Comparison of ENCODE assay signal across 5 cellular contexts in genomic region chr2:110269674-110270073, GRCh38. TPM values are rescaled to one million over a fixed set of nuclear protein-coding genes. Genes with fewer than 3 reads are reported as not detected.
DNase-seq lines count a peak whose midpoint lies in the region; ATAC-seq lines count a peak whose summit lies in the region.
"Not testable (repeated sequence)": the region's sequence is repeated elsewhere in the genome, so short reads cannot be mapped to it uniquely, and the experiment has no call there.

No MANE protein-coding gene starts in this region.

- H3K4me1 Mint-ChIP-seq in activated CD4-positive, alpha-beta T cell treated with anti-CD3 and anti-CD28 coated beads, Interleukin-2, amount 10 ng/mL, durations not matched to agents 24 days and 14 days; stimulated activated naive B cell treated with anti-CD40 and anti-IgM and Interleukin-4, amounts not matched to agents 10 μg/mL and 1 μg/mL and 100 μg/mL, for 72 hours: not testable (repeated sequence)

- not testable (repeated sequence) for H3K9me3 Mint-ChIP-seq in activated CD4-positive, alpha-beta T cell treated with anti-CD3 and anti-CD28 coated beads, Interleukin-2, amount 10 ng/mL, durations not matched to agents 24 days and 14 days; stimulated activated naive B cell treated with anti-CD40 and anti-IgM and Interleukin-4, amounts not matched to agents 10 μg/mL and 1 μg/mL and 100 μg/mL, for 72 hours

- not testable (repeated sequence) for H3K36me3 Mint-ChIP-seq in activated CD4-positive, alpha-beta T cell treated with anti-CD3 and anti-CD28 coated beads, Interleukin-2, amount 10 ng/mL, durations not matched to agents 24 days and 14 days (ENCODE audit: low read depth); stimulated activated naive B cell treated with anti-CD40 and anti-IgM and Interleukin-4, amounts not matched to agents 10 μg/mL and 1 μg/mL and 100 μg/mL, for 72 hours

- intact Hi-C loops in activated CD4-positive, alpha-beta T cell treated with anti-CD3 and anti-CD28 coated beads, Interleukin-2, amount 10 ng/mL, durations not matched to agents 24 days and 14 days (cut with micrococcal nuclease) = not testable (repeated sequence)

- ATAC-seq in GM19351 (IDR thresholded peaks at IDR 0.05; ENCODE audit: unreplicated experiment) = peak; percentile 49
- peak; percentile 65 for ATAC-seq in GM19395 (IDR thresholded peaks at IDR 0.05; ENCODE audit: unreplicated experiment)
- peak; percentile 72 to 75 for ATAC-seq in stimulated activated naive B cell treated with anti-CD40 and anti-IgM and Interleukin-4, amounts not matched to agents 10 μg/mL and 1 μg/mL and 100 μg/mL, for 72 hours (replicated peaks)

- peak; percentile 17 for DNase-seq in activated CD4-positive, alpha-beta T cell treated with anti-CD3 and anti-CD28 coated beads, Interleukin-2, amount 10 ng/mL, durations not matched to agents 24 days and 14 days
- not testable (repeated sequence) for DNase-seq in stimulated activated naive B cell treated with anti-CD40 and anti-IgM and Interleukin-4, amounts not matched to agents 10 μg/mL and 1 μg/mL and 100 μg/mL, for 72 hours
- DNase-seq in superior temporal gyrus (ENCODE audit: extremely low spot score) = peak; percentile 0

- not testable (repeated sequence) for H3K4me3 Mint-ChIP-seq in activated CD4-positive, alpha-beta T cell treated with anti-CD3 and anti-CD28 coated beads, Interleukin-2, amount 10 ng/mL, durations not matched to agents 24 days and 14 days; stimulated activated naive B cell treated with anti-CD40 and anti-IgM and Interleukin-4, amounts not matched to agents 10 μg/mL and 1 μg/mL and 100 μg/mL, for 72 hours

- H3K27me3 Mint-ChIP-seq in activated CD4-positive, alpha-beta T cell treated with anti-CD3 and anti-CD28 coated beads, Interleukin-2, amount 10 ng/mL, durations not matched to agents 24 days and 14 days; stimulated activated naive B cell treated with anti-CD40 and anti-IgM and Interleukin-4, amounts not matched to agents 10 μg/mL and 1 μg/mL and 100 μg/mL, for 72 hours: not testable (repeated sequence)

- H3K27ac Mint-ChIP-seq in activated CD4-positive, alpha-beta T cell treated with anti-CD3 and anti-CD28 coated beads, Interleukin-2, amount 10 ng/mL, durations not matched to agents 24 days and 14 days; stimulated activated naive B cell treated with anti-CD40 and anti-IgM and Interleukin-4, amounts not matched to agents 10 μg/mL and 1 μg/mL and 100 μg/mL, for 72 hours: not testable (repeated sequence)

RNA-seq across cellular contexts. Expression of gene MTLN, which starts 57.3 kb away (rescaled TPM):
- total RNA-seq in activated CD4-positive, alpha-beta T cell treated with anti-CD3 and anti-CD28 coated beads, Interleukin-2, amount 10 ng/mL, durations not matched to agents 24 days and 14 days = 71.9 and 80.1 TPM in 2 replicates
